8 cellular contexts compared by ENCODE assay signal in the genomic region with DNA sequence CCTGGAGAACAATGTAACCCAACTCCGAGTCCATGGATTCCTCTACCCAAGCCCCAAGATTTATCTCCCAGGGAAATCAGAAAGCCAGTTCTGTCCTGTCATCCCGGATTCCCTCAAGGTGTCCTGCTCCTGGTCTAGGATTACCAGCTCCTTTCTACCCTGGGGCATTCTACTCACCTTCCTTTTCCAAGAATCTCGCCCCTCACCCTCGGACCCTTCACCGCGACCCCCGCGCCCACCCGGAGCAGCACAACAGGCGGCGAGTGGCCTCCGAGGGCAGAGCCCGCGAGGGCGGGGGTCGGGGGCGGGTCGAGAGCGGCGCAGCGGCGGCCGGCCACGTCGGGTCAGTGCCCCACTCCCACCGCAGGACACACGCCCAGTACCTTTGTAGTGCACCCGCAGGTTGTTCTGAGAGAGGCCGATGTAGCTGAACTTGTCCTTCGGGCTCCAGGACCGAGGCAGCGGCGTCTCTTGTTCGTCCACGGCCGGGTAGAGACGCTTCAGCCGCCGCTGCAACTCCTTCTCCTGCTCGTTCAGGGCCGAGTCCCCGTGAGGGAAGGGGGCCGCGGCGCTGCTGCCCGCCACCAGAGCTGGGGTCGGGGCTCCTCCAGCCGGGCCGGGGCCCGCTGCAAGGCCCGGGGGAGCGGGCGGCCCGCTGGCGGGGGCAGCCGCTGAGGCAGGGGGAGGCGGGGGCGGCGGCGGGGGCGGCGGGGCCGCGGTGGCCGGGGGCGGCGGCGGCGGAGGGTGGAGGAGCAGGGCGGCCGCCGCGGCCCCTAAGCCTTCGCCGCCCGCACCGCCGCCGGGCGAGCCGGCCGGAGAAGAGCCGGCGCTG. TPM values are rescaled to one million over a fixed set of nuclear protein-coding genes. Genes with fewer than 3 reads are reported as not detected.
DNase-seq lines count a peak whose midpoint lies in the region; ATAC-seq and TF ChIP-seq lines count a peak whose summit lies in the region.

No MANE protein-coding gene starts in this region.

- no peaks in the 10 kb centered on the region for H3K27me3 ChIP-seq in effector memory CD4-positive, alpha-beta T cell (replicated peaks; ENCODE audit: control insufficient read depth, insufficient read depth, low read length, poor library complexity, severe bottlenecking)
- no peaks in the 10 kb centered on the region for H3K27me3 ChIP-seq in mesenchymal stem cell (ENCODE audit: control insufficient read depth in 1 of 2, insufficient read depth in 1 of 2, low read length in 2 of 2)
- H3K27me3 ChIP-seq in stomach: no peaks in the 10 kb centered on the region

- H3K36me3 ChIP-seq in ES-I3 (ENCODE audit: insufficient read depth, low read length) (no peaks in the 10 kb centered on the region), mesenchymal stem cell (ENCODE audit: control insufficient read depth in 1 of 2, insufficient read depth in 2 of 2, low read depth in 1 of 2, low read length in 2 of 2) (no peaks in the 10 kb centered on the region), stomach (no peaks in the 10 kb centered on the region)
- H3K36me3 ChIP-seq in effector memory CD4-positive, alpha-beta T cell (ENCODE audit: control insufficient read depth, insufficient read depth, low read length): no peaks in the 10 kb centered on the region

- H3K9me3 ChIP-seq in ES-I3 (ENCODE audit: control insufficient read depth, insufficient read depth, low read length): no peaks in the 10 kb centered on the region
- no peaks in the 10 kb centered on the region for H3K9me3 ChIP-seq in effector memory CD4-positive, alpha-beta T cell (ENCODE audit: control insufficient read depth, low read length)
- no peaks in the 10 kb centered on the region for H3K9me3 ChIP-seq in mesenchymal stem cell (ENCODE audit: control insufficient read depth, low read length)
- H3K9me3 ChIP-seq in stomach: no peaks in the 10 kb centered on the region

- H3K79me1 ChIP-seq in mesenchymal stem cell (replicated peaks; ENCODE audit: low read length, poor library complexity, severe bottlenecking): peaks cover 3% of the 10 kb centered on the region

- intact Hi-C loops in stomach (cut with DNase I; ENCODE audit: low total_unique reads): no loop called here

- H2BK15ac ChIP-seq in mesenchymal stem cell (ENCODE audit: low read depth, poor library complexity, severe bottlenecking): peak overlapping the region; percentile 80

- under 1% methylated on average over 49 of the region's 84 CpGs for WGBS in mesenchymal stem cell
- WGBS in stomach, 5 donors: 0 to 2% (median 1%) methylated on average over 16 to 76 of the region's 84 CpGs

- peak overlapping the region; percentile 98 for H3K9ac ChIP-seq in ES-I3 (ENCODE audit: low read depth, low read length)
- H3K9ac ChIP-seq in mesenchymal stem cell (ENCODE audit: low read length): peak overlapping the region; percentile 96

- no peak overlapping the region for H2BK5ac ChIP-seq in mesenchymal stem cell (ENCODE audit: low read depth, low read length, poor library complexity, severe bottlenecking)

- TF ChIP-seq POLR2A in stomach (IDR thresholded peaks at IDR 0.05): no peak

- peak overlapping the region; percentile 69 for H4K8ac ChIP-seq in mesenchymal stem cell (ENCODE audit: low read length)

- 0 out of 2 replicates have a peak, but pooled peaks cover 5% of the 10 kb centered on the region for H3K4me1 ChIP-seq in ES-I3 (ENCODE audit: insufficient read depth, low read length)
- no peaks in the 10 kb centered on the region for H3K4me1 ChIP-seq in effector memory CD4-positive, alpha-beta T cell (ENCODE audit: control insufficient read depth, insufficient read depth, low read length, poor library complexity, severe bottlenecking)
- peaks cover 5% of the 10 kb centered on the region for H3K4me1 ChIP-seq in mesenchymal stem cell (ENCODE audit: control insufficient read depth, insufficient read depth, low read depth, low read length)
- peaks cover 22 to 54% (median 32%) of the 10 kb centered on the region in 4 donors for H3K4me1 ChIP-seq in stomach

- H3K18ac ChIP-seq in mesenchymal stem cell (ENCODE audit: low read depth in 1 of 2, low read length in 2 of 2): peak overlapping the region; percentile 86 to 93

- peak; percentile 12 for ATAC-seq in GM21825 (IDR thresholded peaks at IDR 0.05; ENCODE audit: unreplicated experiment)

- peak overlapping the region in 1 of 2 experiments; percentile 81 for H3K14ac ChIP-seq in mesenchymal stem cell (ENCODE audit: low read length in 2 of 2)

- H4K91ac ChIP-seq in mesenchymal stem cell (ENCODE audit: low read length): peak overlapping the region; percentile 74

- peak overlapping the region; percentile 80 for H3K27ac ChIP-seq in effector memory CD4-positive, alpha-beta T cell (ENCODE audit: insufficient read depth, low read length, poor library complexity, severe bottlenecking)
- peak overlapping the region; percentile 84 for H3K27ac ChIP-seq in mesenchymal stem cell (ENCODE audit: low read length, poor library complexity, severe bottlenecking)
- H3K27ac ChIP-seq in stomach: peak overlapping the region; percentile 93 to 98 (median 97)

- H2BK12ac ChIP-seq in mesenchymal stem cell (ENCODE audit: low read length in 2 of 2): peak overlapping the region in 1 of 2 experiments; percentile 51

- H2AK5ac ChIP-seq in mesenchymal stem cell (ENCODE audit: low read length, severe bottlenecking): no peak overlapping the region

- TF ChIP-seq CTCF in LNCaP clone FGC (IDR thresholded peaks at IDR 0.05; ENCODE audit: control insufficient read depth, extremely low read depth, insufficient read depth) (no peak), stomach (IDR thresholded peaks at IDR 0.05) (no peak)

- TF ChIP-seq EP300 in stomach (IDR thresholded peaks at IDR 0.05): no peak

- H2AFZ ChIP-seq in mesenchymal stem cell (ENCODE audit: low read depth, low read length): peak overlapping the region; percentile 72

- peak overlapping the region; percentile 69 for H2BK120ac ChIP-seq in mesenchymal stem cell (ENCODE audit: low read depth, low read length)

- DNase-seq in LNCaP clone FGC (ENCODE audit: low read depth) (no peak), mesenchymal stem cell (peak; percentile 38), stomach (peak; percentile 60), NCI-H2196 (lab: John Stamatoyannopoulos, UW; ENCODE audit: unreplicated experiment) (no peak)
- peak; percentile 34 for DNase-seq in activated CD4-positive, alpha-beta T cell treated with anti-CD3 and anti-CD28 coated beads, Interleukin-2, amount 50 U/mL, for 1 hour
- peak; percentile 8 to 18 (median 17) for DNase-seq in effector memory CD4-positive, alpha-beta T cell

- H3K23ac ChIP-seq in mesenchymal stem cell (ENCODE audit: low read length in 2 of 2): no peak overlapping the region

- H3K4me3 ChIP-seq in LNCaP clone FGC (ENCODE audit: low read depth, low read length): peak overlapping the region; percentile 89
- H3K4me3 ChIP-seq in effector memory CD4-positive, alpha-beta T cell (ENCODE audit: insufficient read depth, low read depth, low read length, poor library complexity, severe bottlenecking): peak overlapping the region; percentile 85
- peak overlapping the region; percentile 93 to 99 for H3K4me3 ChIP-seq in mesenchymal stem cell (ENCODE audit: insufficient read depth in 1 of 2, low read depth in 1 of 2, low read length in 2 of 2)
- H3K4me3 ChIP-seq in stomach: peak overlapping the region; percentile 87 to 93 (median 90)

- H3K4me2 ChIP-seq in mesenchymal stem cell (ENCODE audit: low read length, poor library complexity, severe bottlenecking): peak overlapping the region; percentile 79

- H3K4ac ChIP-seq in mesenchymal stem cell (ENCODE audit: low read depth in 1 of 2, low read length in 2 of 2): peak overlapping the region; percentile 84 to 86

RNA-seq across cellular contexts. Expression of gene RANBP9, which starts 0.9 kb away (rescaled TPM):
- polyA plus RNA-seq in mesenchymal stem cell (2013, experiment 1 of 2): 26.2 TPM
- polyA plus RNA-seq in mesenchymal stem cell (2013, experiment 2 of 2): 27.2 TPM
- total RNA-seq in stomach: 10 to 100 TPM; 17.4 to 51.4 (median 21.0) TPM
- 10 to 100 TPM; 13.1 to 21.8 (median 18.6) TPM for polyA plus RNA-seq in stomach

Comparison
In these comparisons a context has a peak if more than half of its experiments do, and no peak if none do; other contexts are left out.
1. DNase-seq: peak in activated CD4-positive, alpha-beta T cell treated with anti-CD3 and anti-CD28 coated beads, Interleukin-2, amount 50 U/mL, for 1 hour (single experiment), effector memory CD4-positive, alpha-beta T cell (3 of 3), mesenchymal stem cell (single experiment) and stomach (single experiment); none in LNCaP clone FGC (single experiment) and NCI-H2196 (single experiment).
2. Peak in every context shown above with its lines, with median percentiles within 50 percentile points of each other: H3K4me3 ChIP-seq and H3K27ac ChIP-seq.